19 cellular contexts compared by ENCODE assay signal in the genomic region with DNA sequence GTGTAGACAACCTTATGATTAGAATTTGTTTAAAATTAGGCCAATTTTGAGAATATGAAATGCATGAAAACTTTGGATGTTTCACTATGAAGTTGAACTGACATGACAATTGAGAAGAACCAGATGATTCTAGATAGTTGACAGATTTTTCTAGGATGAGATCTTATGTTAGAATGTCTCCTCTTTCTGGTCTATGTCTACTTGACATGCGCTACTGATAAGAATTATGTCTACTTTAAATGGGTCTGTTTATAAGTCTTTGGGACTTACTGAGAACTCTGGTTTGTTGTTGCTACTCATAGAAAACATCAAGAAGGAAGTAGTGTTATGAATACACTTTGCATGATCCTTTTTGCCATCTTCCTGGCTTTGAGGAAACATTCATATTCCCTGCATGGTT.
DNase-seq lines count a peak whose midpoint lies in the region; ATAC-seq, FAIRE-seq and TF ChIP-seq lines count a peak whose summit lies in the region.
"Had no signal": no experiment of that assay in that cellular context is flagged by ENCODE, and none has a peak within 500 bp of the region (broad histone marks: within the 10 kb centered on the region; RNA-seq: fewer than 3 reads in every experiment).

No MANE protein-coding gene starts in this region.

- TF ChIP-seq POLR2A in A549 (IDR thresholded peaks at IDR 0.05; ENCODE audit: low read length) (no peak), K562 (conservative IDR thresholded peaks at IDR 0.05) (no peak)

- in situ Hi-C loops in K562 (cut with MboI), result no loop called here

- H3K9me3 Mint-ChIP-seq in activated naive CD8-positive, alpha-beta T cell treated with anti-CD3 and anti-CD28 coated beads for 36 hours, result no peaks in the 10 kb centered on the region
- H3K9me3 Mint-ChIP-seq: HFFc6 had no signal

- ATAC-seq in A549 (no peak), K562 (no peak)
- ATAC-seq: PC-3 had no signal

- POLR2A ChIA-PET in A549 (lab: Yijun Ruan, JAX), result no interaction called here
- POLR2A ChIA-PET in K562 (lab: Yijun Ruan, JAX), result no interaction called here

- H3K27ac ChIP-seq in A549 (no peak overlapping the region), MM.1S (ENCODE audit: low read length) (peak overlapping the region; percentile 23; the same call in 1 of the 2 replicates), K562 (ENCODE audit: extremely low read depth, low read depth, low read length) (peak overlapping the region; percentile 53; the same call in 2 of the 3 replicates), parathyroid adenoma (peak overlapping the region; percentile 95)
- H3K27ac ChIP-seq: GM23248 had no signal

- peaks cover 41% of the 10 kb centered on the region for H3K4me1 ChIP-seq in A549
- H3K4me1 ChIP-seq in MM.1S (ENCODE audit: low read length), result peaks cover 27% of the 10 kb centered on the region
- H3K4me1 ChIP-seq in K562 (replicated peaks in 1 of 2; ENCODE audit: control insufficient read depth in 2 of 2, insufficient read depth in 2 of 2, low read length in 2 of 2), result peaks cover 0 to 45% of the 10 kb centered on the region in 2 experiments; a peak in 4 of 5 replicates
- H3K4me1 ChIP-seq in parathyroid adenoma, result peaks cover 48% of the 10 kb centered on the region

- 95% methylated on average over 1 of the region's 1 CpG for WGBS in A549 (ENCODE audit: missing lambda C conversion rate)
- WGBS in K562 (ENCODE audit: insufficient coverage, low coverage, missing lambda C conversion rate), result 55% methylated on average over 1 of the region's 1 CpG

- TF ChIP-seq RAD21 in A549 (conservative IDR thresholded peaks at IDR 0.05 in 1 of 2, IDR thresholded peaks at IDR 0.05 in 1 of 2), result no peak
- TF ChIP-seq RAD21 in K562 (CRISPR knock-in tag; conservative IDR thresholded peaks at IDR 0.05 in 1 of 2, IDR thresholded peaks at IDR 0.05 in 1 of 2), result no peak

- peaks cover 8% of the 10 kb centered on the region for H3K27me3 Mint-ChIP-seq in activated naive CD8-positive, alpha-beta T cell treated with anti-CD3 and anti-CD28 coated beads for 36 hours

- no peaks in the 10 kb centered on the region for H3K9me1 ChIP-seq in K562 (ENCODE audit: control insufficient read depth, insufficient read depth, low read length)

- FAIRE-seq in A549 (lab: Jason Lieb, UNC) (peak; percentile 56), K562 (lab: Jason Lieb, UNC) (no peak)
- FAIRE-seq: GM12878 had no signal

- H3K4me3 Mint-ChIP-seq in activated naive CD8-positive, alpha-beta T cell treated with anti-CD3 and anti-CD28 coated beads for 36 hours, result no peak overlapping the region
- H3K4me3 Mint-ChIP-seq: HFFc6 had no signal

- H3K4me1 Mint-ChIP-seq in activated naive CD8-positive, alpha-beta T cell treated with anti-CD3 and anti-CD28 coated beads for 36 hours, result no peaks in the 10 kb centered on the region

- no peaks in the 10 kb centered on the region for H3K36me3 Mint-ChIP-seq in activated naive CD8-positive, alpha-beta T cell treated with anti-CD3 and anti-CD28 coated beads for 36 hours

- H3K79me2 ChIP-seq in MM.1S (ENCODE audit: low read length) (no peaks in the 10 kb centered on the region), K562 (ENCODE audit: control insufficient read depth, insufficient read depth, low read length) (no peaks in the 10 kb centered on the region), parathyroid adenoma (peaks cover 58% of the 10 kb centered on the region)

- TF ChIP-seq EP300 in A549 (IDR thresholded peaks at IDR 0.05) (no peak), K562 (IDR thresholded peaks at IDR 0.05; ENCODE audit: low read length) (no peak)

- H3K9ac ChIP-seq in MM.1S (ENCODE audit: low read length) (no peak overlapping the region), K562 (ENCODE audit: insufficient read depth in 1 of 2, low read depth in 2 of 2, low read length in 2 of 2) (no peak overlapping the region), parathyroid adenoma (no peak overlapping the region)
- H3K9ac ChIP-seq: GM23248 had no signal

- 0 out of 2 replicates have a peak, but pooled peaks cover 3% of the 10 kb centered on the region for H3F3A ChIP-seq in MM.1S (ENCODE audit: insufficient read depth, low read length)

- CTCF ChIA-PET in A549 (lab: Yijun Ruan, JAX), result interaction anchor here (1.3 kb wide), 1 partner anchor 19 kb away, joined by 3 read pairs; no protein-coding TSS in a partner anchor
- CTCF ChIA-PET in K562 (lab: Yijun Ruan, JAX; ENCODE audit: low intra/inter-chr PET ratio), result no interaction called here

- H3K27ac Mint-ChIP-seq in activated naive CD8-positive, alpha-beta T cell treated with anti-CD3 and anti-CD28 coated beads for 36 hours, result no peak overlapping the region
- H3K27ac Mint-ChIP-seq: HFFc6 had no signal

- H3K4me3 ChIP-seq in A549, result no peak overlapping the region
- H3K4me3 ChIP-seq in MM.1S (ENCODE audit: low read length), result no peak overlapping the region
- H3K4me3 ChIP-seq in K562, result no peak overlapping the region
- no peak overlapping the region for H3K4me3 ChIP-seq in parathyroid adenoma (ENCODE audit: low read depth, low read length)
- H3K4me3 ChIP-seq: GM12878, GM23248, HAP-1 had no signal

- TF ChIP-seq CTCF in A549 (IDR thresholded peaks at IDR 0.05), result no peak
- TF ChIP-seq CTCF in MM.1S (IDR thresholded peaks at IDR 0.05; ENCODE audit: low read length), result no peak
- TF ChIP-seq CTCF in K562 (IDR thresholded peaks at IDR 0.05 in 2 of 3, conservative IDR thresholded peaks at IDR 0.05 in 1 of 3; ENCODE audit: insufficient read depth in 2 of 3, low read depth in 1 of 3, low read length in 3 of 3), result no peak
- TF ChIP-seq CTCF in parathyroid adenoma (IDR thresholded peaks at IDR 0.05), result no peak

- intact Hi-C loops in K562 (cut with micrococcal nuclease), result no loop called here

- no peaks in the 10 kb centered on the region for H3K9me2 ChIP-seq in MM.1S (replicated peaks; ENCODE audit: insufficient read depth, low read length)

- DNase-seq in A549 (ENCODE audit: low read depth in 1 of 2, low spot score in 1 of 2), result no peak
- no peak for DNase-seq in MM.1S
- DNase-seq in K562 (ENCODE audit: extremely low read depth in 1 of 4, low spot score in 3 of 4), result no peak
- no peak for DNase-seq in iPS-NIHi11 (ENCODE audit: low spot score)
- no peak for DNase-seq in stimulated activated CD4-positive, alpha-beta T cell treated with anti-CD3 and anti-CD28 coated beads, Interleukin-15, amount 100 ng/mL, for 24 hours
- no peak for DNase-seq in amniotic stem cell (lab: John Stamatoyannopoulos, UW)
- no peak for DNase-seq in activated naive CD8-positive, alpha-beta T cell treated with anti-CD3 and anti-CD28 coated beads for 36 hours
- DNase-seq: 8988T, DMS53, GM23248, HFFc6, NCI-H2029, NCI-H446, NCI-H524 treated with DMSO at 0.1 percent for 48 hours, NCI-H774, PC-3 had no signal

- H3K9me3 ChIP-seq in A549 (no peaks in the 10 kb centered on the region), MM.1S (replicated peaks; ENCODE audit: insufficient read depth, low read length) (no peaks in the 10 kb centered on the region), K562 (replicated peaks; ENCODE audit: control insufficient read depth, insufficient read depth, low read depth, low read length) (no peaks in the 10 kb centered on the region), parathyroid adenoma (ENCODE audit: control insufficient read depth, low read length) (no peaks in the 10 kb centered on the region)
- H3K9me3 ChIP-seq: HAP-1 had no signal

- H3K4me2 ChIP-seq in A549 (no peak overlapping the region), MM.1S (ENCODE audit: low read depth, low read length) (no peak overlapping the region), K562 (ENCODE audit: insufficient read depth, low read length) (peak overlapping the region; percentile 50; the same call in 1 of the 2 replicates), parathyroid adenoma (ENCODE audit: low read length) (no peak overlapping the region)

- H3K27me3 ChIP-seq in MM.1S (replicated peaks; ENCODE audit: insufficient read depth, low read length) (no peaks in the 10 kb centered on the region), K562 (ENCODE audit: control insufficient read depth in 2 of 2, insufficient read depth in 2 of 2, low read length in 2 of 2) (no peaks in the 10 kb centered on the region), parathyroid adenoma (ENCODE audit: control insufficient read depth, insufficient read depth, low read length) (no peaks in the 10 kb centered on the region)

- H3K36me3 ChIP-seq in MM.1S (replicated peaks; ENCODE audit: insufficient read depth, low read length) (no peaks in the 10 kb centered on the region), K562 (ENCODE audit: control insufficient read depth, insufficient read depth, low read length) (no peaks in the 10 kb centered on the region; the same call in 2 of the 3 replicates), parathyroid adenoma (ENCODE audit: control insufficient read depth, insufficient read depth, low read length) (peaks cover 5% of the 10 kb centered on the region)
- H3K36me3 ChIP-seq: HAP-1 had no signal

- no TSS peak for BruUV-seq in K562 (replicated peaks; lab: Mats Ljungman, UMichigan)

- H2AFZ ChIP-seq in MM.1S (ENCODE audit: low read length), result no peak overlapping the region
- peak overlapping the region; percentile 40 for H2AFZ ChIP-seq in K562 (ENCODE audit: low read depth, low read length)
- no peak overlapping the region for H2AFZ ChIP-seq in parathyroid adenoma
- H2AFZ ChIP-seq: GM23248 had no signal

- H4K20me1 ChIP-seq in MM.1S (ENCODE audit: insufficient read depth, low read length) (no peaks in the 10 kb centered on the region), K562 (replicated peaks; ENCODE audit: control insufficient read depth, insufficient read depth, low read length) (no peaks in the 10 kb centered on the region)

TF ChIP-seq in A549, 52 proteins besides CTCF, POLR2A, EP300 and RAD21 (continues in another document):
- TF ChIP-seq ZNF302 (CRISPR knock-in tag; IDR thresholded peaks at IDR 0.05) (no peak), EHF (CRISPR knock-in tag; IDR thresholded peaks at IDR 0.05) (no peak), HEYL (CRISPR knock-in tag; IDR thresholded peaks at IDR 0.05) (no peak), HOXB5 (CRISPR knock-in tag; IDR thresholded peaks at IDR 0.05) (no peak), HOXA7 (CRISPR knock-in tag; IDR thresholded peaks at IDR 0.05) (no peak), HOXB13 (CRISPR knock-in tag; IDR thresholded peaks at IDR 0.05; ENCODE audit: low read depth) (no peak), BHLHE40 (IDR thresholded peaks at IDR 0.05; ENCODE audit: low read depth, low read length) (no peak), JUNB (IDR thresholded peaks at IDR 0.05) (no peak), MAFK (IDR thresholded peaks at IDR 0.05; ENCODE audit: partially characterized antibody) (no peak)

Comparison
In these comparisons a context has a peak if more than half of its experiments do, and no peak if none do; other contexts are left out.
1. H3K27ac ChIP-seq: peak in MM.1S (single experiment), K562 (single experiment) and parathyroid adenoma (single experiment); none in A549 (0 of 2).